13 cellular contexts compared by ENCODE assay signal in the genomic region with DNA sequence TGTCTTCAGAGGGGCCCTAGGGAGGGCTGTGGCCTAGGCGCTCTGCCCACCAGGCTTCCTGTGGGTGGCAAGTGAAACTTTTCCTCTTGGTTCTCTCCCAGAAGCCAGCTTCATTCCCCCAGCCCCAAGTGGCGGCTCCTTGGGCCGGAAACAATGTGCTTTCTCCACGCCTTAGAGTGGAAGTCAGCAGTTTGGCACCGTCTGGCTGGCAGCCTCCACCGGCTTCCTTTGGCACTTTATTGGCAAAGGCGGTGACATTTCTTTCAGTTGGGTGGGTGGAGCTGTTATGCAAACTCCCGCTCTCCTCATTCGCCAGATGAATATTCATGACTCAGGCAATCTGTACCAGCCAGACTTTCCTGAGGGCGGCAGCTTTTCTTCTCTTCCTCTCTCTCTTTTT.
DNase-seq lines count a peak whose midpoint lies in the region; ATAC-seq and TF ChIP-seq lines count a peak whose summit lies in the region.
"Had no signal": no experiment of that assay in that cellular context is flagged by ENCODE, and none has a peak within 500 bp of the region (broad histone marks: within the 10 kb centered on the region; RNA-seq: fewer than 3 reads in every experiment).

No MANE protein-coding gene starts in this region.

- H3K36me3 Mint-ChIP-seq in activated CD4-positive, alpha-beta memory T cell treated with anti-CD3 and anti-CD28 coated beads for 36 hours: no peaks in the 10 kb centered on the region
- no peaks in the 10 kb centered on the region for H3K36me3 Mint-ChIP-seq in activated CD4-positive, alpha-beta memory T cell treated with anti-CD3 and anti-CD28 coated beads, Interleukin-2, amount 10 ng/mL, durations not matched to agents 7 days and 5 days (ENCODE audit: low read depth)
- H3K36me3 Mint-ChIP-seq: IgD-negative memory B cell had no signal

- no peak for ATAC-seq in HG02884 (IDR thresholded peaks at IDR 0.05; ENCODE audit: unreplicated experiment)
- no peak for ATAC-seq in HG03159 (IDR thresholded peaks at IDR 0.05; ENCODE audit: unreplicated experiment)

- H3K27ac Mint-ChIP-seq in activated CD4-positive, alpha-beta memory T cell treated with anti-CD3 and anti-CD28 coated beads for 36 hours: no peak overlapping the region
- H3K27ac Mint-ChIP-seq in activated CD4-positive, alpha-beta memory T cell treated with anti-CD3 and anti-CD28 coated beads, Interleukin-2, amount 10 ng/mL, durations not matched to agents 7 days and 5 days: no peak overlapping the region
- H3K27ac Mint-ChIP-seq: IgD-negative memory B cell had no signal

- H3K4me1 Mint-ChIP-seq in activated CD4-positive, alpha-beta memory T cell treated with anti-CD3 and anti-CD28 coated beads for 36 hours (ENCODE audit: low read depth): no peaks in the 10 kb centered on the region
- no peaks in the 10 kb centered on the region for H3K4me1 Mint-ChIP-seq in activated CD4-positive, alpha-beta memory T cell treated with anti-CD3 and anti-CD28 coated beads, Interleukin-2, amount 10 ng/mL, durations not matched to agents 7 days and 5 days

- DNase-seq in activated CD4-positive, alpha-beta memory T cell treated with anti-CD3 and anti-CD28 coated beads for 36 hours: peak; percentile 12
- DNase-seq in activated CD4-positive, alpha-beta memory T cell treated with anti-CD3 and anti-CD28 coated beads, Interleukin-2, amount 10 ng/mL, durations not matched to agents 7 days and 5 days: no peak
- DNase-seq in RWPE1 (ENCODE audit: low spot score) (peak; percentile 41), globus pallidus (ENCODE audit: low spot score) (peak; percentile 69), NCI-H748 (lab: John Stamatoyannopoulos, UW; ENCODE audit: unreplicated experiment) (no peak)
- DNase-seq: activated effector memory CD4-positive, alpha-beta T cell treated with anti-CD3 and anti-CD28 coated beads, Interleukin-2, amount 50 U/mL, for 16 hours; mesenchymal stem cell; NCI-H2107; WERI-Rb-1 had no signal

- no peak overlapping the region for H3K9ac ChIP-seq in skeletal muscle satellite cell (ENCODE audit: low read depth, low read length)

- CTCF ChIA-PET in activated CD4-positive, alpha-beta memory T cell treated with anti-CD3 and anti-CD28 coated beads for 36 hours (lab: Charles Lee): no interaction called here
- CTCF ChIA-PET in activated CD4-positive, alpha-beta memory T cell treated with anti-CD3 and anti-CD28 coated beads, Interleukin-2, amount 10 ng/mL, durations not matched to agents 7 days and 5 days (lab: Charles Lee): no interaction called here
- CTCF ChIA-PET in RWPE1 (lab: Yijun Ruan, JAX): interaction anchor here (0.5 to 0.9 kb wide), 2 partner anchors 95 to 695 kb away, joined by 3 read pairs; no protein-coding TSS in a partner anchor

- H3K27ac ChIP-seq in RWPE1: peak overlapping the region; percentile 63
- H3K27ac ChIP-seq: WERI-Rb-1 had no signal

- peaks cover 15% of the 10 kb centered on the region for H3K27me3 ChIP-seq in skeletal muscle satellite cell (ENCODE audit: control insufficient read depth, insufficient read depth, low read length)

- H3K9me3 Mint-ChIP-seq in activated CD4-positive, alpha-beta memory T cell treated with anti-CD3 and anti-CD28 coated beads for 36 hours: peaks cover 2% of the 10 kb centered on the region
- H3K9me3 Mint-ChIP-seq in activated CD4-positive, alpha-beta memory T cell treated with anti-CD3 and anti-CD28 coated beads, Interleukin-2, amount 10 ng/mL, durations not matched to agents 7 days and 5 days: no peaks in the 10 kb centered on the region

- no peak overlapping the region for H3K4me3 ChIP-seq in skeletal muscle satellite cell (ENCODE audit: low read length)

- no peak overlapping the region for H3K4me3 Mint-ChIP-seq in activated CD4-positive, alpha-beta memory T cell treated with anti-CD3 and anti-CD28 coated beads for 36 hours
- no peak overlapping the region for H3K4me3 Mint-ChIP-seq in activated CD4-positive, alpha-beta memory T cell treated with anti-CD3 and anti-CD28 coated beads, Interleukin-2, amount 10 ng/mL, durations not matched to agents 7 days and 5 days
- H3K4me3 Mint-ChIP-seq: IgD-negative memory B cell had no signal

- no peaks in the 10 kb centered on the region for H3K9me3 ChIP-seq in skeletal muscle satellite cell (replicated peaks; ENCODE audit: low read length)

- peaks cover 2% of the 10 kb centered on the region for H3K27me3 Mint-ChIP-seq in activated CD4-positive, alpha-beta memory T cell treated with anti-CD3 and anti-CD28 coated beads for 36 hours
- H3K27me3 Mint-ChIP-seq in activated CD4-positive, alpha-beta memory T cell treated with anti-CD3 and anti-CD28 coated beads, Interleukin-2, amount 10 ng/mL, durations not matched to agents 7 days and 5 days: no peaks in the 10 kb centered on the region

- TF ChIP-seq CTCF in RWPE1 (conservative IDR thresholded peaks at IDR 0.05; ENCODE audit: low read depth): no peak

- H3K4me1 ChIP-seq in skeletal muscle satellite cell (ENCODE audit: control insufficient read depth, insufficient read depth, low read length): peaks cover 9% of the 10 kb centered on the region

- intact Hi-C loops in activated CD4-positive, alpha-beta memory T cell treated with anti-CD3 and anti-CD28 coated beads for 36 hours (cut with micrococcal nuclease): no loop called here

- no peaks in the 10 kb centered on the region for H3K36me3 ChIP-seq in skeletal muscle satellite cell (ENCODE audit: insufficient read depth, low read length)
- H3K36me3 ChIP-seq: WERI-Rb-1 had no signal

- H3K4me2 ChIP-seq in skeletal muscle satellite cell (ENCODE audit: low read length): peak overlapping the region; percentile 40

- POLR2A ChIA-PET in activated CD4-positive, alpha-beta memory T cell treated with anti-CD3 and anti-CD28 coated beads for 36 hours (lab: Charles Lee): no interaction called here
- POLR2A ChIA-PET in activated CD4-positive, alpha-beta memory T cell treated with anti-CD3 and anti-CD28 coated beads, Interleukin-2, amount 10 ng/mL, durations not matched to agents 7 days and 5 days (lab: Charles Lee): no interaction called here
- POLR2A ChIA-PET in RWPE1 (lab: Yijun Ruan, JAX; ENCODE audit: low non-redundant PET): no interaction called here

Comparison
In these comparisons a context has a peak if more than half of its experiments do, and no peak if none do; other contexts are left out.
1. DNase-seq: peak in activated CD4-positive, alpha-beta memory T cell treated with anti-CD3 and anti-CD28 coated beads for 36 hours (single experiment), RWPE1 (single experiment) and globus pallidus (single experiment); none in activated CD4-positive, alpha-beta memory T cell treated with anti-CD3 and anti-CD28 coated beads, Interleukin-2, amount 10 ng/mL, durations not matched to agents 7 days and 5 days (single experiment) and NCI-H748 (single experiment).